ENCODE assay signal across 1 cellular context in genomic region chr9:95879591-95879990, GRCh38.
TF ChIP-seq lines count a peak whose summit lies in the region.

No MANE protein-coding gene starts in this region.

TF ChIP-seq in IMR-90, 13 proteins besides CTCF, POLR2A, EP300 and RAD21:
- TF ChIP-seq, protein P1, sequence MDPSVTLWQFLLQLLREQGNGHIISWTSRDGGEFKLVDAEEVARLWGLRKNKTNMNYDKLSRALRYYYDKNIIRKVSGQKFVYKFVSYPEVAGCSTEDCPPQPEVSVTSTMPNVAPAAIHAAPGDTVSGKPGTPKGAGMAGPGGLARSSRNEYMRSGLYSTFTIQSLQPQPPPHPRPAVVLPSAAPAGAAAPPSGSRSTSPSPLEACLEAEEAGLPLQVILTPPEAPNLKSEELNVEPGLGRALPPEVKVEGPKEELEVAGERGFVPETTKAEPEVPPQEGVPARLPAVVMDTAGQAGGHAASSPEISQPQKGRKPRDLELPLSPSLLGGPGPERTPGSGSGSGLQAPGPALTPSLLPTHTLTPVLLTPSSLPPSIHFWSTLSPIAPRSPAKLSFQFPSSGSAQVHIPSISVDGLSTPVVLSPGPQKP (IDR thresholded peaks at IDR 0.05; ENCODE audit: borderline replicate concordance, low read depth, low read length) = no peak
- TF ChIP-seq CHD1 (IDR thresholded peaks at IDR 0.05; ENCODE audit: low read depth, low read length) (no peak), MAZ (IDR thresholded peaks at IDR 0.05; ENCODE audit: borderline replicate concordance, low read depth, low read length) (no peak), NFE2L2 (IDR thresholded peaks at IDR 0.05; ENCODE audit: low read depth, low read length) (no peak), BHLHE40 (IDR thresholded peaks at IDR 0.05; ENCODE audit: low read depth, low read length) (no peak), MXI1 (IDR thresholded peaks at IDR 0.05; ENCODE audit: borderline replicate concordance, low read depth, low read length) (no peak), SMC3 (IDR thresholded peaks at IDR 0.05; ENCODE audit: low read depth, low read length) (no peak), MAFK (IDR thresholded peaks at IDR 0.05; ENCODE audit: low read depth, low read length) (no peak), RFX5 (IDR thresholded peaks at IDR 0.05; ENCODE audit: low read depth, low read length) (no peak), RCOR1 (IDR thresholded peaks at IDR 0.05; ENCODE audit: insufficient replicate concordance, low read length) (no peak), FOS (IDR thresholded peaks at IDR 0.05; ENCODE audit: low read depth, low read length) (no peak), CEBPB (IDR thresholded peaks at IDR 0.05; ENCODE audit: low read depth, low read length) (no peak)
- TF ChIP-seq, protein P2, sequence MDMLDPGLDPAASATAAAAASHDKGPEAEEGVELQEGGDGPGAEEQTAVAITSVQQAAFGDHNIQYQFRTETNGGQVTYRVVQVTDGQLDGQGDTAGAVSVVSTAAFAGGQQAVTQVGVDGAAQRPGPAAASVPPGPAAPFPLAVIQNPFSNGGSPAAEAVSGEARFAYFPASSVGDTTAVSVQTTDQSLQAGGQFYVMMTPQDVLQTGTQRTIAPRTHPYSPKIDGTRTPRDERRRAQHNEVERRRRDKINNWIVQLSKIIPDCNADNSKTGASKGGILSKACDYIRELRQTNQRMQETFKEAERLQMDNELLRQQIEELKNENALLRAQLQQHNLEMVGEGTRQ (IDR thresholded peaks at IDR 0.05; ENCODE audit: low read depth, low read length) = no peak
